10 cellular contexts compared by ENCODE assay signal in the genomic region with DNA sequence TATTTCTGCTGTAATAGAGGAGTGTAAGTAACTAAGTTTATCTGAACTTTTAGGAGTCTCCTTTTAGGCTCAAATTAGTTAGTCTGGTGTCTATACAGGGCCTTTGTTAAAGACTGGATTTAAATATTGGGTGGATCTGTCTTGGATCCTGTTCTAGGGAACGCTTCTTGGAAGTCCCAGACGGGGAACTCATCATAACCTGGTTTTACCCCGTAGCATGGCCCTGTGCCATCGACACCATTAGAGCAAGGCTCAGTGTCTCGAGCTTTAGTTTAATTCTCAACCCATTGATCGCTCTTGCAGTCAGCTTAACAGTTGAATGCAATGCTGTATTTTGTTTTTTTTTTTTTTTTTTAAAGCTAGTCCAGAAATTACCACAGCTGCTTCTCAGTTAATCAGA.
DNase-seq lines count a peak whose midpoint lies in the region; ATAC-seq and TF ChIP-seq lines count a peak whose summit lies in the region.
"Had no signal": no experiment of that assay in that cellular context is flagged by ENCODE, and none has a peak within 500 bp of the region (broad histone marks: within the 10 kb centered on the region; RNA-seq: fewer than 3 reads in every experiment).

No MANE protein-coding gene starts in this region.

- H3K36me3 Mint-ChIP-seq in type B pancreatic cell, result no peaks in the 10 kb centered on the region

- no peaks in the 10 kb centered on the region for H3K27me3 Mint-ChIP-seq in stimulated activated naive CD8-positive, alpha-beta T cell treated with anti-CD3 and anti-CD28 coated beads, Interleukin-15, amount 100 ng/mL, for 72 hours
- no peaks in the 10 kb centered on the region for H3K27me3 Mint-ChIP-seq in type B pancreatic cell

- no peaks in the 10 kb centered on the region for H3K36me3 ChIP-seq in SU-DHL-6 (ENCODE audit: low read length)

- H3K4me1 Mint-ChIP-seq in stimulated activated naive CD8-positive, alpha-beta T cell treated with anti-CD3 and anti-CD28 coated beads, Interleukin-15, amount 100 ng/mL, for 72 hours, result peaks cover 80% of the 10 kb centered on the region
- peaks cover 10% of the 10 kb centered on the region for H3K4me1 Mint-ChIP-seq in type B pancreatic cell (ENCODE audit: unreplicated experiment)

- H3K9me3 Mint-ChIP-seq in stimulated activated naive CD8-positive, alpha-beta T cell treated with anti-CD3 and anti-CD28 coated beads, Interleukin-15, amount 100 ng/mL, for 72 hours, result peaks cover 0 to 15% of the 10 kb centered on the region in 2 donors
- peaks cover 5% of the 10 kb centered on the region for H3K9me3 Mint-ChIP-seq in type B pancreatic cell

- H3K27me3 ChIP-seq in SU-DHL-6 (ENCODE audit: low read length), result no peaks in the 10 kb centered on the region

- TF ChIP-seq CTCF in SU-DHL-6 (IDR thresholded peaks at IDR 0.05; ENCODE audit: insufficient read depth, low read length, poor library complexity, severe bottlenecking), result no peak
- TF ChIP-seq CTCF in type B pancreatic cell (conservative IDR thresholded peaks at IDR 0.05), result no peak

- 0 out of 2 replicates have a peak overlapping the region, but pooled peaks have one; percentile 2 for H3K9ac ChIP-seq in SU-DHL-6 (ENCODE audit: low read length)

- H3K9me3 ChIP-seq in SU-DHL-6 (ENCODE audit: insufficient read depth, low read length), result no peaks in the 10 kb centered on the region

- no peak overlapping the region for H3K4me3 ChIP-seq in SU-DHL-6 (ENCODE audit: insufficient read depth, low read length, poor library complexity, severe bottlenecking)

- no peak overlapping the region for H2AFZ ChIP-seq in SU-DHL-6 (ENCODE audit: low read depth, low read length, severe bottlenecking)

- no peak overlapping the region for H3K27ac ChIP-seq in SU-DHL-6 (ENCODE audit: low read depth, low read length)

- H4K20me1 ChIP-seq in SU-DHL-6 (ENCODE audit: low read depth, low read length), result no peaks in the 10 kb centered on the region

- H3K4me2 ChIP-seq in SU-DHL-6 (ENCODE audit: low read depth, low read length, poor library complexity, severe bottlenecking), result peak overlapping the region; percentile 32

- H3K27ac Mint-ChIP-seq in stimulated activated naive CD8-positive, alpha-beta T cell treated with anti-CD3 and anti-CD28 coated beads, Interleukin-15, amount 100 ng/mL, for 72 hours, result peak overlapping the region; percentile 90 to 95
- H3K27ac Mint-ChIP-seq in type B pancreatic cell, result no peak overlapping the region

- H3K79me2 ChIP-seq in SU-DHL-6 (ENCODE audit: insufficient read depth, low read length), result peaks cover 80% of the 10 kb centered on the region

- peak overlapping the region; percentile 75 to 85 for H3K4me3 Mint-ChIP-seq in stimulated activated naive CD8-positive, alpha-beta T cell treated with anti-CD3 and anti-CD28 coated beads, Interleukin-15, amount 100 ng/mL, for 72 hours
- H3K4me3 Mint-ChIP-seq in type B pancreatic cell, result no peak overlapping the region

- peak; percentile 63 for ATAC-seq in Right ventricle myocardium superior (ENCODE audit: poor library complexity)
- ATAC-seq in stimulated activated naive CD8-positive, alpha-beta T cell treated with anti-CD3 and anti-CD28 coated beads, Interleukin-15, amount 100 ng/mL, for 72 hours, result no peak
- no peak for ATAC-seq in HG03460 (IDR thresholded peaks at IDR 0.05; ENCODE audit: unreplicated experiment)

- peak; percentile 69 for DNase-seq in NCI-H748 (lab: John Stamatoyannopoulos, UW; ENCODE audit: unreplicated experiment)
- no peak for DNase-seq in NCI-H748 treated with DMSO at 0.1 percent for 48 hours (lab: John Stamatoyannopoulos, UW)
- DNase-seq in Right ventricle myocardium superior, result no peak
- DNase-seq in stimulated activated naive CD8-positive, alpha-beta T cell treated with anti-CD3 and anti-CD28 coated beads, Interleukin-15, amount 100 ng/mL, for 72 hours, result no peak
- no peak for DNase-seq in NCI-H146 (lab: John Stamatoyannopoulos, UW)
- no peak for DNase-seq in type B pancreatic cell (ENCODE audit: extremely low spot score, unreplicated experiment)
- DNase-seq: cortex of kidney, HCEC 1CT had no signal

- H3F3A ChIP-seq in SU-DHL-6 (ENCODE audit: insufficient read depth), result no peaks in the 10 kb centered on the region

- intact Hi-C loops in Right ventricle myocardium superior (cut with DNase I), result no loop called here

- H3K9me2 ChIP-seq in SU-DHL-6 (replicated peaks; ENCODE audit: insufficient read depth, low read length), result no peaks in the 10 kb centered on the region
